23 cellular contexts compared by ENCODE assay signal in genomic region chr15:88389120-88389519, GRCh38.
A peak's percentile ranks its signal among the peaks of the same experiment; 100 is the strongest.
DNase-seq lines count a peak whose midpoint lies in the region; ATAC-seq, FAIRE-seq and TF ChIP-seq lines count a peak whose summit lies in the region.
"Had no signal": no experiment of that assay in that cellular context is flagged by ENCODE, and none has a peak within 500 bp of the region (broad histone marks: within the 10 kb centered on the region; RNA-seq: fewer than 3 reads in every experiment).

No MANE protein-coding gene starts in this region.

- H2BK120ac ChIP-seq in H1 (replicated peaks; ENCODE audit: low read depth, low read length), result no peak overlapping the region
- H2BK120ac ChIP-seq in mesendoderm (ENCODE audit: low read depth, low read length), result no peak overlapping the region

- no peak overlapping the region for H4K91ac ChIP-seq in H1 (replicated peaks; ENCODE audit: insufficient read length, low read length)

- no peak overlapping the region for H4K5ac ChIP-seq in H1 (ENCODE audit: insufficient read length, low read depth, low read length)
- H4K5ac ChIP-seq in mesendoderm (ENCODE audit: low read length), result no peak overlapping the region

- no peaks in the 10 kb centered on the region for H4K20me1 ChIP-seq in H1 (replicated peaks in 1 of 2; ENCODE audit: control insufficient read depth in 1 of 2, insufficient read depth in 2 of 2, low read length in 2 of 2)
- H4K20me1 ChIP-seq: BLaER1 had no signal

- H3K4me1 ChIP-seq in HUES48 (ENCODE audit: control insufficient read depth, insufficient read depth, low read length) (peaks cover 2% of the 10 kb centered on the region; the same call in 1 of the 2 replicates), H1 (replicated peaks in 1 of 4; ENCODE audit: control insufficient read depth in 3 of 4, insufficient read depth in 4 of 4, low read length in 3 of 4) (no peaks in the 10 kb centered on the region), mesendoderm (ENCODE audit: control insufficient read depth, low read depth, low read length) (no peaks in the 10 kb centered on the region)
- H3K4me1 ChIP-seq: BLaER1 had no signal

- H2AFZ ChIP-seq in H1 (ENCODE audit: low read length), result no peak overlapping the region
- H2AFZ ChIP-seq: GM23248 had no signal

- TF ChIP-seq EP300 in H1 (IDR thresholded peaks at IDR 0.05; ENCODE audit: borderline replicate concordance in 1 of 2, low read depth in 2 of 2, low read length in 2 of 2), result no peak

- H3K79me1 ChIP-seq in H1 (ENCODE audit: low read depth, low read length) (no peaks in the 10 kb centered on the region), mesendoderm (ENCODE audit: low read length) (no peaks in the 10 kb centered on the region)

- H3K9me3 Mint-ChIP-seq in CD14-positive monocyte, result peaks cover 0 to 5% (median 0%) of the 10 kb centered on the region in 7 donors
- H3K9me3 Mint-ChIP-seq: CD4-positive, alpha-beta T cell had no signal

- intact Hi-C loops in CD14-positive monocyte (cut with micrococcal nuclease), result no loop called here

- peaks cover 8 to 10% (median 8%) of the 10 kb centered on the region in 3 donors for H3K27me3 Mint-ChIP-seq in CD14-positive monocyte (ENCODE audit: low read depth in 3 of 3)
- H3K27me3 Mint-ChIP-seq: CD4-positive, alpha-beta T cell had no signal

- no peak overlapping the region for H3K4me2 ChIP-seq in H1 (ENCODE audit: insufficient read depth in 1 of 2, low read depth in 2 of 2, low read length in 2 of 2)
- no peak overlapping the region for H3K4me2 ChIP-seq in mesendoderm (ENCODE audit: low read length)
- H3K4me2 ChIP-seq: BLaER1 had no signal

- CTCF ChIA-PET in H1 (lab: Charles Lee; ENCODE audit: partially characterized antibody), result interaction anchor here (0.9 kb wide), 1 partner anchor 114 kb away, joined by 3 read pairs; no protein-coding TSS in a partner anchor

- no peak overlapping the region for H3K14ac ChIP-seq in H1 (ENCODE audit: insufficient read length)

- no peaks in the 10 kb centered on the region for H3K36me3 Mint-ChIP-seq in CD14-positive monocyte

- TF ChIP-seq RAD21 in H1 (IDR thresholded peaks at IDR 0.05 in 1 of 2, conservative IDR thresholded peaks at IDR 0.05 in 1 of 2; ENCODE audit: low read depth in 2 of 2, low read length in 2 of 2), result no peak

- no peak for FAIRE-seq in H1 (lab: Jason Lieb, UNC)
- FAIRE-seq: D721Med, GM12878, GM19239, H54 had no signal

- peak; percentile 1 for DNase-seq in CD14-positive monocyte (ENCODE audit: low spot score)
- no peak for DNase-seq in H1 (ENCODE audit: low read depth in 1 of 2, low spot score in 2 of 2)
- DNase-seq in mesendoderm, result peak; percentile 54
- no peak for DNase-seq in SKM-1 (lab: John Stamatoyannopoulos, UW; ENCODE audit: unreplicated experiment)
- no peak for DNase-seq in H7
- no peak for DNase-seq in nucleus accumbens (lab: John Stamatoyannopoulos, UW)
- DNase-seq: CD4-positive, alpha-beta T cell; CD8-positive, alpha-beta memory T cell; DMS 273 treated with DMSO at 0.1 percent for 48 hours; DMS79; EL; GDM1; GM23248; HCEC 1CT had no signal

- H3K23me2 ChIP-seq in H1 (ENCODE audit: low read depth, low read length), result no peaks in the 10 kb centered on the region

- no peak overlapping the region for H3K9ac ChIP-seq in HUES48 (ENCODE audit: low read depth, low read length)
- H3K9ac ChIP-seq in H1 (replicated peaks in 1 of 4; ENCODE audit: extremely low read depth in 1 of 4, low read depth in 3 of 4, low read length in 3 of 4), result no peak overlapping the region
- no peak overlapping the region for H3K9ac ChIP-seq in mesendoderm (ENCODE audit: low read length)
- H3K9ac ChIP-seq: BLaER1, GM23248 had no signal

- H3K4ac ChIP-seq in H1 (replicated peaks; ENCODE audit: insufficient read length, low read depth, low read length) (no peak overlapping the region), mesendoderm (ENCODE audit: low read depth, low read length) (no peak overlapping the region)

- no peak for ATAC-seq in HG02798 (IDR thresholded peaks at IDR 0.05; ENCODE audit: poor library complexity, unreplicated experiment)
- ATAC-seq: GM12878 had no signal

- 89% methylated on average over 5 of the region's 5 CpGs; no CpG with 5 or more reads in 1 of the 2 experiments for WGBS in H1 (ENCODE audit: extremely low coverage in 1 of 2, insufficient coverage in 1 of 2, insufficient read length in 1 of 2, insufficient replicate concordance in 2 of 2, low coverage in 1 of 2, low lambda C conversion rate in 2 of 2, missing lambda C conversion rate in 1 of 2), 2 experiments
- no CpG with 5 or more reads among the region's 5 CpGs for WGBS in mesendoderm (ENCODE audit: extremely low coverage, insufficient coverage, low lambda C conversion rate)

- no peak overlapping the region for H4K8ac ChIP-seq in H1 (ENCODE audit: extremely low read depth, insufficient read depth, low read length)
- H4K8ac ChIP-seq in mesendoderm (ENCODE audit: low read depth, low read length), result no peak overlapping the region

- H2AK5ac ChIP-seq in H1 (ENCODE audit: low read depth, low read length) (no peak overlapping the region), mesendoderm (ENCODE audit: low read length) (no peak overlapping the region)

- H3K79me2 ChIP-seq in H1 (ENCODE audit: control insufficient read depth in 1 of 2, insufficient read depth in 2 of 2, low read length in 2 of 2) (no peaks in the 10 kb centered on the region), mesendoderm (ENCODE audit: control insufficient read depth, insufficient read depth, low read length) (no peaks in the 10 kb centered on the region)

- H3K27ac ChIP-seq in HUES48 (ENCODE audit: low read depth, low read length) (peak overlapping the region; percentile 29), H1 (ENCODE audit: low read depth, low read length) (no peak overlapping the region), mesendoderm (ENCODE audit: low read depth, low read length) (no peak overlapping the region)
- H3K27ac ChIP-seq: BLaER1, C4-2B, GM23248 had no signal

- H3K4me3 ChIP-seq in HUES48 (ENCODE audit: low read depth, low read length) (no peak overlapping the region), H1 (ENCODE audit: extremely low read depth in 1 of 4, insufficient read depth in 2 of 4, low read depth in 3 of 4, low read length in 4 of 4) (no peak overlapping the region), mesendoderm (ENCODE audit: low read length) (no peak overlapping the region), H7 (ENCODE audit: insufficient read depth, low read depth, low read length) (no peak overlapping the region)
- H3K4me3 ChIP-seq: BLaER1, GM12878, GM23248 had no signal

- TF ChIP-seq CTCF in CD14-positive monocyte (IDR thresholded peaks at IDR 0.05), result no peak
- no peak for TF ChIP-seq CTCF in H1 (IDR thresholded peaks at IDR 0.05; ENCODE audit: control extremely low read depth in 1 of 3, insufficient read depth in 1 of 3, low read depth in 1 of 3, low read length in 3 of 3)

- H3K36me3 ChIP-seq in HUES48 (ENCODE audit: control insufficient read depth, insufficient read depth, low read length) (no peaks in the 10 kb centered on the region), H1 (ENCODE audit: control insufficient read depth in 2 of 4, insufficient read depth in 4 of 4, low read length in 3 of 4) (no peaks in the 10 kb centered on the region), mesendoderm (ENCODE audit: control insufficient read depth, insufficient read depth, low read length) (no peaks in the 10 kb centered on the region), H7 (replicated peaks; ENCODE audit: control insufficient read depth, insufficient read depth, low read length) (no peaks in the 10 kb centered on the region)
- H3K36me3 ChIP-seq: BLaER1 had no signal

- no peak overlapping the region for H3K23ac ChIP-seq in H1 (ENCODE audit: insufficient read length)
- H3K23ac ChIP-seq in mesendoderm (ENCODE audit: low read length), result no peak overlapping the region

- H3K4me1 Mint-ChIP-seq in CD14-positive monocyte, result peaks cover 15% of the 10 kb centered on the region
- H3K4me1 Mint-ChIP-seq: CD8-positive, alpha-beta memory T cell had no signal

- H2BK15ac ChIP-seq in H1 (ENCODE audit: low read length), result no peak overlapping the region
- no peak overlapping the region for H2BK15ac ChIP-seq in mesendoderm (replicated peaks; ENCODE audit: low read depth)

- no peak for TF ChIP-seq POLR2A in H1 (IDR thresholded peaks at IDR 0.05; ENCODE audit: control extremely low read depth in 1 of 2, low read depth in 2 of 2, low read length in 2 of 2)

- no peak overlapping the region for H3K27ac Mint-ChIP-seq in CD14-positive monocyte
- H3K27ac Mint-ChIP-seq: B cell; CD4-positive, alpha-beta T cell; CD8-positive, alpha-beta memory T cell had no signal

- POLR2A ChIA-PET in H1 (lab: Charles Lee; ENCODE audit: partially characterized antibody), result interaction anchor here (1.3 kb wide), 1 partner anchor 8 kb away, joined by 3 read pairs; no protein-coding TSS in a partner anchor

- no peak overlapping the region for H2BK20ac ChIP-seq in H1 (ENCODE audit: low read length)

- H3K56ac ChIP-seq in H1 (replicated peaks; ENCODE audit: insufficient read length, low read depth, low read length) (no peak overlapping the region), mesendoderm (ENCODE audit: low read length) (no peak overlapping the region)

- H3K4me3 Mint-ChIP-seq in CD14-positive monocyte, result no peak overlapping the region
- H3K4me3 Mint-ChIP-seq: B cell; CD4-positive, alpha-beta T cell; CD8-positive, alpha-beta memory T cell had no signal

- no peak overlapping the region for H2BK12ac ChIP-seq in H1 (ENCODE audit: low read depth, low read length)

- H3K18ac ChIP-seq in H1 (ENCODE audit: extremely low read depth, low read length) (no peak overlapping the region; the same call in 1 of the 2 replicates), mesendoderm (ENCODE audit: low read length) (no peak overlapping the region)

- H2BK5ac ChIP-seq in H1 (ENCODE audit: low read depth, low read length), result no peak overlapping the region
- H2BK5ac ChIP-seq in mesendoderm (ENCODE audit: low read length), result no peak overlapping the region

- H3K9me3 ChIP-seq in HUES48 (ENCODE audit: control insufficient read depth, insufficient read depth, low read length), result no peaks in the 10 kb centered on the region
- 0 out of 4 replicates have a peak, but pooled peaks cover 0 to 3% of the 10 kb centered on the region in 2 experiments for H3K9me3 ChIP-seq in H1 (ENCODE audit: insufficient read depth in 2 of 2, low read depth in 1 of 2, low read length in 1 of 2)
- H3K9me3 ChIP-seq: BLaER1 had no signal

- H3K27me3 ChIP-seq in HUES48 (ENCODE audit: control insufficient read depth, insufficient read depth, low read length), result no peaks in the 10 kb centered on the region
- peaks cover 0 to 1% (median 0%) of the 10 kb centered on the region in 4 experiments; a peak in 2 of 7 replicates for H3K27me3 ChIP-seq in H1 (replicated peaks in 1 of 4; ENCODE audit: control insufficient read depth in 3 of 4, extremely low read depth in 1 of 4, insufficient read depth in 3 of 4, low read length in 3 of 4)
- H3K27me3 ChIP-seq in mesendoderm (ENCODE audit: insufficient read depth, low read length, poor library complexity), result no peaks in the 10 kb centered on the region
- H3K27me3 ChIP-seq in H7 (ENCODE audit: control insufficient read depth, insufficient read depth, low read length), result no peaks in the 10 kb centered on the region; the same call in 1 of the 2 replicates
- H3K27me3 ChIP-seq: BLaER1 had no signal

TF ChIP-seq in H1, 55 proteins besides CTCF, POLR2A, EP300 and RAD21 (continues in another document):
- TF ChIP-seq EGR1 (IDR thresholded peaks at IDR 0.05; ENCODE audit: borderline replicate concordance, low read depth, low read length), result no peak
- TF ChIP-seq BRCA1 (IDR thresholded peaks at IDR 0.05; ENCODE audit: low read depth, low read length), result no peak
- TF ChIP-seq BACH1 (IDR thresholded peaks at IDR 0.05; ENCODE audit: low read length), result no peak

Comparison
In these comparisons a context has a peak if more than half of its experiments do, and no peak if none do; other contexts are left out.
1. DNase-seq: peak in CD14-positive monocyte (single experiment) and mesendoderm (single experiment); none in H1 (0 of 2), SKM-1 (single experiment), H7 (single experiment) and nucleus accumbens (0 of 56).